ENCODE assay signal across 8 cellular contexts in genomic region chr2:23926289-23926749, GRCh38. TPM values are rescaled to one million over a fixed set of nuclear protein-coding genes. Genes with fewer than 3 reads are reported as not detected.
DNase-seq lines count a peak whose midpoint lies in the region; ATAC-seq, FAIRE-seq and TF ChIP-seq lines count a peak whose summit lies in the region.

No MANE protein-coding gene starts in this region.

- intact Hi-C loops in left cardiac atrium (cut with DNase I) (loop anchor here in 1 of 2 donors (5.0 kb wide), 2 partner anchors 121 to 156 kb away; partner anchors contain the start of genes FKBP1B, TP53I3 and WDCP), posterior vena cava (cut with DNase I) (loop anchor here in 1 of 2 donors (10.0 kb wide), 1 partner anchor 158 kb away; the partner anchor contains the start of gene TP53I3)

- DNase-seq in DMS53 (lab: John Stamatoyannopoulos, UW) (peak; percentile 72), DMS53 treated with DMSO at 0.1 percent for 48 hours (lab: John Stamatoyannopoulos, UW; ENCODE audit: unreplicated experiment) (no peak), NCI-H2227 treated with DMSO at 0.1 percent for 48 hours (lab: John Stamatoyannopoulos, UW) (peak; percentile 60), left cardiac atrium (peak; percentile 51), posterior vena cava (ENCODE audit: low spot score) (peak; percentile 85), GM12892 (ENCODE audit: insufficient read length) (no peak)
- DNase-seq in activated naive CD4-positive, alpha-beta T cell treated with Interleukin-2 at 50 U/mL for 16 hours, result peak; percentile 29

- TF ChIP-seq POLR2A in GM12892 (IDR thresholded peaks at IDR 0.05; ENCODE audit: low read depth, low read length), result no peak

- FAIRE-seq in GM12892 (lab: Jason Lieb, UNC), result no peak

- ATAC-seq in HG02571 (IDR thresholded peaks at IDR 0.05; ENCODE audit: unreplicated experiment) (peak; percentile 24), left cardiac atrium (peak; percentile 58 to 65)

RNA-seq across cellular contexts. Expression of gene ATAD2B, which starts 0.6 kb away (rescaled TPM):
- total RNA-seq in left cardiac atrium (10 to 100 TPM in 1 of 2 donors, 1 to 10 TPM in 1; 6.5 to 12.1 TPM), posterior vena cava (10 to 100 TPM; 21.8 to 28.8 TPM)
- polyA plus RNA-seq in GM12892 (2012; ENCODE audit: missing spikeins), result 9.0 TPM

RNA-seq across cellular contexts. Expression of gene UBXN2A, which starts 13.9 kb away (rescaled TPM):
- total RNA-seq in left cardiac atrium (10 to 100 TPM; 21.3 to 23.7 TPM), posterior vena cava (10 to 100 TPM; 17.6 to 22.1 TPM)
- polyA plus RNA-seq in GM12892 (2012; ENCODE audit: missing spikeins), result 12.8 TPM

Comparison
In these comparisons a context has a peak if more than half of its experiments do, and no peak if none do; other contexts are left out.
1. DNase-seq: peak in DMS53 (single experiment), NCI-H2227 treated with DMSO at 0.1 percent for 48 hours (single experiment), activated naive CD4-positive, alpha-beta T cell treated with Interleukin-2 at 50 U/mL for 16 hours (single experiment), left cardiac atrium (single experiment) and posterior vena cava (single experiment); none in DMS53 treated with DMSO at 0.1 percent for 48 hours (single experiment) and GM12892 (single experiment).